In genomic region chr17:80195671-80196529, GRCh38 we compare ENCODE assay signal across 8 cellular contexts. TPM values are rescaled to one million over a fixed set of nuclear protein-coding genes. Genes with fewer than 3 reads are reported as not detected.
DNase-seq lines count a peak whose midpoint lies in the region; ATAC-seq and TF ChIP-seq lines count a peak whose summit lies in the region.

No MANE protein-coding gene starts in this region.

- H3K9me3 ChIP-seq in prostate gland = no peaks in the 10 kb centered on the region

- no peak overlapping the region for H3K27ac ChIP-seq in 22Rv1
- H3K27ac ChIP-seq in coronary artery = no peak overlapping the region
- no peak overlapping the region for H3K27ac ChIP-seq in prostate gland

- TF ChIP-seq CTCF in 22Rv1 (IDR thresholded peaks at IDR 0.05) (peak; percentile 83), coronary artery (IDR thresholded peaks at IDR 0.05) (peak; percentile 71), prostate gland (IDR thresholded peaks at IDR 0.05) (peak; percentile 45 to 68 (median 52))

- H3K27me3 ChIP-seq in H7 (ENCODE audit: control insufficient read depth, insufficient read depth, low read length) = no peaks in the 10 kb centered on the region
- H3K27me3 ChIP-seq in prostate gland (replicated peaks; ENCODE audit: insufficient read depth) = no peaks in the 10 kb centered on the region

- ATAC-seq in GM21381 (IDR thresholded peaks at IDR 0.05; ENCODE audit: unreplicated experiment) = no peak
- ATAC-seq in HG03520 (IDR thresholded peaks at IDR 0.05; ENCODE audit: unreplicated experiment) = no peak

- no peak overlapping the region for H3K4me3 ChIP-seq in H7 (ENCODE audit: insufficient read depth, low read depth, low read length)
- H3K4me3 ChIP-seq in coronary artery = no peak overlapping the region
- H3K4me3 ChIP-seq in prostate gland = no peak overlapping the region

- H3K36me3 ChIP-seq in H7 (replicated peaks; ENCODE audit: control insufficient read depth, insufficient read depth, low read length) (no peaks in the 10 kb centered on the region), prostate gland (no peaks in the 10 kb centered on the region)

- 70% methylated on average over 22 of the region's 27 CpGs for WGBS in prostate gland

- peaks cover 4% of the 10 kb centered on the region for H3K4me1 ChIP-seq in prostate gland (replicated peaks)

- DNase-seq in H7 = peak; percentile 89
- peak; percentile 56 to 61 for DNase-seq in activated CD4-positive, alpha-beta T cell treated with anti-CD3 and anti-CD28 coated beads for 4 hours
- no peak for DNase-seq in coronary artery (ENCODE audit: low spot score)
- DNase-seq in prostate gland (ENCODE audit: low spot score) = no peak
- no peak for DNase-seq in NCI-H748 treated with DMSO at 0.1 percent for 48 hours (lab: John Stamatoyannopoulos, UW)

- no peak for TF ChIP-seq POLR2A in prostate gland (IDR thresholded peaks at IDR 0.05)

- intact Hi-C loops in prostate gland (cut with DNase I) = no loop called here

RNA-seq across cellular contexts. Expression of gene SGSH, which starts 24.2 kb away (rescaled TPM):
- 10.2 and 12.5 TPM in 2 replicates for total RNA-seq in H7 (2014; rRNA removed; shearing (Covaris generic))
- 10 to 100 TPM; 41.2 to 95.7 TPM for total RNA-seq in prostate gland

RNA-seq across cellular contexts. Expression of gene SLC26A11, which starts 24.3 kb away (rescaled TPM):
- 19.4 and 20.6 TPM in 2 replicates for total RNA-seq in H7 (2014; rRNA removed; shearing (Covaris generic))
- total RNA-seq in prostate gland = 10 to 100 TPM; 16.9 to 32.4 TPM

RNA-seq across cellular contexts. Expression of gene CARD14, which starts 26.1 kb away (rescaled TPM):
- 0.11 and 0.55 TPM in 2 replicates for total RNA-seq in H7 (2014; rRNA removed; shearing (Covaris generic))
- 10 to 100 TPM; 10.2 to 27.3 TPM for total RNA-seq in prostate gland

RNA-seq across cellular contexts. Expression of gene EIF4A3, which starts 49.0 kb away (rescaled TPM):
- 126 and 138 TPM in 2 replicates for total RNA-seq in H7 (2014; rRNA removed; shearing (Covaris generic))
- 10 to 100 TPM; 69.7 to 72.9 TPM for total RNA-seq in prostate gland

Comparison
In these comparisons a context has a peak if more than half of its experiments do, and no peak if none do; other contexts are left out.
1. DNase-seq: peak in H7 (single experiment) and activated CD4-positive, alpha-beta T cell treated with anti-CD3 and anti-CD28 coated beads for 4 hours (2 of 2); none in coronary artery (single experiment), prostate gland (single experiment) and NCI-H748 treated with DMSO at 0.1 percent for 48 hours (single experiment).
2. Peak in every context shown above with its lines, with median percentiles within 50 percentile points of each other: CTCF ChIP-seq.